In the genomic region with DNA sequence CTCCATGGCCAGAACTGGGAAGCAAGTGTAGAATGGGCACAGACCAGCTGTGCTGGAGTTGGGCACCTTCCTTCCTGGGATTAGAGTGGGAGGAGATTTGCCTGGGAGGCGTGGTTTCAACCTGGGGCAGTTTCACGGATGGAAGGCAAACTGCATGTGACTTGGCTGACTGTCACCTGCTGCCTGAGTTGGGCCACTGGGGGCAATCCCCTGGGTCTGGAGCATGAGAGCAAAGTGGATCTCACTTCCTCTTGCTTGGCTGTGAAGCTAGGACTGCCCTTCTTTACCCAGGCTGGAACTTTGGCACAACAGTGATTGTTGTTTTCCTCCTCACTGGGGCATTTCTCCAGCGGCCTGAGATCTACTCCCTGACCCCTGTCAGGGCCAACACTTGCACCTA, we compare ENCODE assay signal across 16 cellular contexts.
"Had no signal": no experiment of that assay in that cellular context is flagged by ENCODE, and none has a peak within 500 bp of the region (broad histone marks: within the 10 kb centered on the region; RNA-seq: fewer than 3 reads in every experiment).

No MANE protein-coding gene starts in this region.

- H3K27me3 Mint-ChIP-seq: activated naive CD8-positive, alpha-beta T cell treated with anti-CD3 and anti-CD28 coated beads, Interleukin-2, amount 50 U/mL, for 24 hours; activated T-helper 17 cell treated with anti-CD3 and anti-CD28 coated beads, Interleukin-2, amount 50 U/mL, for 72 hours; naive B cell had no signal

- H3K4me3 Mint-ChIP-seq: activated naive CD4-positive, alpha-beta T cell treated with anti-CD3 and anti-CD28 coated beads for 36 hours; activated naive CD8-positive, alpha-beta T cell treated with anti-CD3 and anti-CD28 coated beads, Interleukin-2, amount 50 U/mL, for 24 hours; activated T-helper 17 cell treated with anti-CD3 and anti-CD28 coated beads, Interleukin-2, amount 50 U/mL, for 72 hours; naive B cell had no signal

- H3K4me1 ChIP-seq: esophagus squamous epithelium, left lung, pancreas had no signal

- H3K9me3 ChIP-seq: pancreas had no signal

- H3K27me3 ChIP-seq: esophagus squamous epithelium, left lung, pancreas had no signal

- H3K36me3 Mint-ChIP-seq: naive B cell had no signal

- H3K36me3 ChIP-seq: esophagus squamous epithelium, left lung, pancreas had no signal

- H3K4me1 Mint-ChIP-seq: activated naive CD8-positive, alpha-beta T cell treated with anti-CD3 and anti-CD28 coated beads, Interleukin-2, amount 50 U/mL, for 24 hours; activated T-helper 17 cell treated with anti-CD3 and anti-CD28 coated beads, Interleukin-2, amount 50 U/mL, for 72 hours; naive B cell had no signal

- ATAC-seq: activated naive CD8-positive, alpha-beta T cell treated with anti-CD3 and anti-CD28 coated beads, Interleukin-2, amount 50 U/mL, for 24 hours; activated T-helper 17 cell treated with anti-CD3 and anti-CD28 coated beads, Interleukin-2, amount 50 U/mL, for 72 hours; left lung; pancreas had no signal

- H3K4me3 ChIP-seq: esophagus squamous epithelium, left lung, pancreas had no signal

- H3K27ac Mint-ChIP-seq: activated naive CD4-positive, alpha-beta T cell treated with anti-CD3 and anti-CD28 coated beads for 36 hours; activated naive CD8-positive, alpha-beta T cell treated with anti-CD3 and anti-CD28 coated beads, Interleukin-2, amount 50 U/mL, for 24 hours; activated T-helper 17 cell treated with anti-CD3 and anti-CD28 coated beads, Interleukin-2, amount 50 U/mL, for 72 hours; naive B cell had no signal

- H3K27ac ChIP-seq: esophagus squamous epithelium, left lung, pancreas had no signal

- FAIRE-seq: endothelial cell of umbilical vein, kidney, pancreas had no signal

- DNase-seq: activated naive CD4-positive, alpha-beta T cell treated with anti-CD3 and anti-CD28 coated beads for 36 hours; activated naive CD8-positive, alpha-beta T cell treated with anti-CD3 and anti-CD28 coated beads, Interleukin-2, amount 50 U/mL, for 24 hours; aorta; cortex of kidney; effector CD4-positive, alpha-beta T cell; esophagus squamous epithelium; hippocampal formation; kidney; mammary epithelial cell; naive B cell; stimulated activated CD4-positive, alpha-beta T cell treated with anti-CD3 and anti-CD28 coated beads, Interleukin-12 subunit alpha, Interleukin-12 subunit beta, amount 100 ng/mL, for 4 hours; stimulated activated CD4-positive, alpha-beta T cell treated with anti-CD3 and anti-CD28 coated beads, Interleukin-2, amount 100 ng/mL, for 24 hours had no signal
